Comparison of ENCODE assay signal across 9 cellular contexts in genomic region chr6:11429577-11429976, GRCh38.
DNase-seq lines count a peak whose midpoint lies in the region; ATAC-seq, FAIRE-seq and TF ChIP-seq lines count a peak whose summit lies in the region.
"Had no signal": no experiment of that assay in that cellular context is flagged by ENCODE, and none has a peak within 500 bp of the region (broad histone marks: within the 10 kb centered on the region; RNA-seq: fewer than 3 reads in every experiment).

No MANE protein-coding gene starts in this region.

- no peak overlapping the region for H3K18ac ChIP-seq in H1 (ENCODE audit: extremely low read depth, low read length)

- CTCF ChIA-PET in H1 (lab: Charles Lee; ENCODE audit: partially characterized antibody) = no interaction called here

- TF ChIP-seq EP300 in H1 (IDR thresholded peaks at IDR 0.05; ENCODE audit: borderline replicate concordance in 1 of 2, low read depth in 2 of 2, low read length in 2 of 2) = no peak

- no peak overlapping the region for H3K14ac ChIP-seq in H1 (ENCODE audit: insufficient read length)

- TF ChIP-seq POLR2A in H1 (IDR thresholded peaks at IDR 0.05; ENCODE audit: control extremely low read depth in 1 of 2, low read depth in 2 of 2, low read length in 2 of 2) = no peak
- no peak for TF ChIP-seq POLR2A in thyroid gland (IDR thresholded peaks at IDR 0.05)

- no peak overlapping the region for H3K4ac ChIP-seq in H1 (replicated peaks; ENCODE audit: insufficient read length, low read depth, low read length)

- H3K23me2 ChIP-seq in H1 (ENCODE audit: low read depth, low read length) = peaks cover 5% of the 10 kb centered on the region; the same call in 1 of the 2 replicates

- no peak overlapping the region for H2BK20ac ChIP-seq in H1 (ENCODE audit: low read length)

- H3K4me1 ChIP-seq in HUES48 (ENCODE audit: control insufficient read depth, insufficient read depth, low read length) (peaks cover 24% of the 10 kb centered on the region), H1 (replicated peaks in 1 of 4; ENCODE audit: control insufficient read depth in 3 of 4, insufficient read depth in 4 of 4, low read length in 3 of 4) (peaks cover 0 to 19% (median 7%) of the 10 kb centered on the region in 4 experiments; a peak in 3 of 7 replicates), thyroid gland (peaks cover 70 to 89% of the 10 kb centered on the region in 2 donors), heart right ventricle (peaks cover 3 to 74% (median 61%) of the 10 kb centered on the region in 9 donors)
- H3K4me1 ChIP-seq: BE2C had no signal

- H4K5ac ChIP-seq in H1 (ENCODE audit: insufficient read length, low read depth, low read length) = no peak overlapping the region

- H2BK120ac ChIP-seq in H1 (replicated peaks; ENCODE audit: low read depth, low read length) = no peak overlapping the region

- no peaks in the 10 kb centered on the region for H3K36me3 Mint-ChIP-seq in activated T-cell treated with anti-CD3 and anti-CD28 coated beads, Interleukin-2, amount 50 U/mL, for 24 hours (ENCODE audit: low read depth)

- WGBS in H1 (ENCODE audit: extremely low coverage in 1 of 2, insufficient coverage in 1 of 2, insufficient read length in 1 of 2, insufficient replicate concordance in 2 of 2, low coverage in 1 of 2, low lambda C conversion rate in 2 of 2, missing lambda C conversion rate in 1 of 2), 2 experiments = 69% methylated on average over 2 of the region's 2 CpGs; no CpG with 5 or more reads in 1 of the 2 experiments
- 67 to 81% methylated on average over 2 of the region's 2 CpGs for WGBS in thyroid gland, 2 donors
- 76 to 84% methylated on average over 2 of the region's 2 CpGs for WGBS in heart right ventricle, 2 donors

- no peak for TF ChIP-seq CTCF in H1 (IDR thresholded peaks at IDR 0.05; ENCODE audit: control extremely low read depth in 1 of 3, insufficient read depth in 1 of 3, low read depth in 1 of 3, low read length in 3 of 3)
- no peak for TF ChIP-seq CTCF in thyroid gland (IDR thresholded peaks at IDR 0.05)
- no peak for TF ChIP-seq CTCF in heart right ventricle (IDR thresholded peaks at IDR 0.05)

- peaks cover 39% of the 10 kb centered on the region for H3K4me1 Mint-ChIP-seq in activated T-cell treated with anti-CD3 and anti-CD28 coated beads, Interleukin-2, amount 50 U/mL, for 24 hours (ENCODE audit: low read depth)

- no peak overlapping the region for H4K91ac ChIP-seq in H1 (replicated peaks; ENCODE audit: insufficient read length, low read length)

- H3K79me2 ChIP-seq in H1 (ENCODE audit: control insufficient read depth in 1 of 2, insufficient read depth in 2 of 2, low read length in 2 of 2) = no peaks in the 10 kb centered on the region

- no peak overlapping the region for H3K56ac ChIP-seq in H1 (replicated peaks; ENCODE audit: insufficient read length, low read depth, low read length)

- no peak overlapping the region for H3K4me2 ChIP-seq in H1 (ENCODE audit: insufficient read depth in 1 of 2, low read depth in 2 of 2, low read length in 2 of 2)

- H2BK5ac ChIP-seq in H1 (ENCODE audit: low read depth, low read length) = no peak overlapping the region

- no peak overlapping the region for H2BK12ac ChIP-seq in H1 (ENCODE audit: low read depth, low read length)

- no peak for FAIRE-seq in H1 (lab: Jason Lieb, UNC)

- no peak overlapping the region for H4K8ac ChIP-seq in H1 (ENCODE audit: extremely low read depth, insufficient read depth, low read length)

- H4K20me1 ChIP-seq in H1 (replicated peaks in 1 of 2; ENCODE audit: control insufficient read depth in 1 of 2, insufficient read depth in 2 of 2, low read length in 2 of 2) = peaks cover 0 to 5% of the 10 kb centered on the region in 2 experiments

- no peak overlapping the region for H3K4me3 Mint-ChIP-seq in activated T-cell treated with anti-CD3 and anti-CD28 coated beads, Interleukin-2, amount 50 U/mL, for 24 hours

- H3K27ac ChIP-seq in HUES48 (ENCODE audit: low read depth, low read length) (peak overlapping the region; percentile 69), H1 (ENCODE audit: low read depth, low read length) (no peak overlapping the region), thyroid gland (peak overlapping the region; percentile 67 to 93 (median 92)), heart right ventricle (peak overlapping the region in 3 of 10 donors; percentile 55 to 72 (median 60))

- H3K9ac ChIP-seq in HUES48 (ENCODE audit: low read depth, low read length) (no peak overlapping the region), H1 (replicated peaks in 1 of 4; ENCODE audit: extremely low read depth in 1 of 4, low read depth in 3 of 4, low read length in 3 of 4) (no peak overlapping the region)

- ATAC-seq in left lobe of liver (no peak), heart right ventricle (no peak)

- H3K27me3 ChIP-seq in HUES48 (ENCODE audit: control insufficient read depth, insufficient read depth, low read length) (no peaks in the 10 kb centered on the region), H1 (replicated peaks in 1 of 4; ENCODE audit: control insufficient read depth in 3 of 4, extremely low read depth in 1 of 4, insufficient read depth in 3 of 4, low read length in 3 of 4) (no peaks in the 10 kb centered on the region), thyroid gland (no peaks in the 10 kb centered on the region), heart right ventricle (no peaks in the 10 kb centered on the region)
- H3K27me3 ChIP-seq: BE2C had no signal

- no peaks in the 10 kb centered on the region for H3K9me3 Mint-ChIP-seq in activated T-cell treated with anti-CD3 and anti-CD28 coated beads, Interleukin-2, amount 50 U/mL, for 24 hours

- no peak for DNase-seq in activated T-cell treated with anti-CD3 and anti-CD28 coated beads, Interleukin-2, amount 50 U/mL, for 24 hours
- DNase-seq in activated T-cell treated with anti-CD3 and anti-CD28 coated beads for 4 hours (no peak), H1 (ENCODE audit: low read depth in 1 of 2, low spot score in 2 of 2) (no peak), thyroid gland (peak in 1 of 2 donors; percentile 41), left lobe of liver (ENCODE audit: low spot score) (no peak), heart right ventricle (no peak), HUDEP-2 (lab: John Stamatoyannopoulos, UW; ENCODE audit: unreplicated experiment in 76 of 76) (no peak)
- DNase-seq: BE2C had no signal

- H3K27me3 Mint-ChIP-seq in activated T-cell treated with anti-CD3 and anti-CD28 coated beads, Interleukin-2, amount 50 U/mL, for 24 hours = no peaks in the 10 kb centered on the region

- H2AFZ ChIP-seq in H1 (ENCODE audit: low read length) = no peak overlapping the region

- no peak overlapping the region for H3K4me3 ChIP-seq in HUES48 (ENCODE audit: low read depth, low read length)
- H3K4me3 ChIP-seq in H1 (ENCODE audit: extremely low read depth in 1 of 4, insufficient read depth in 2 of 4, low read depth in 3 of 4, low read length in 4 of 4) = no peak overlapping the region
- no peak overlapping the region for H3K4me3 ChIP-seq in thyroid gland (replicated peaks in 1 of 3)
- H3K4me3 ChIP-seq in heart right ventricle = no peak overlapping the region

- H3K79me1 ChIP-seq in H1 (ENCODE audit: low read depth, low read length) = 0 out of 2 replicates have a peak, but pooled peaks cover 2% of the 10 kb centered on the region

- no peak overlapping the region for H2BK15ac ChIP-seq in H1 (ENCODE audit: low read length)

- H3K9me3 ChIP-seq in HUES48 (ENCODE audit: control insufficient read depth, insufficient read depth, low read length) (no peaks in the 10 kb centered on the region), H1 (ENCODE audit: insufficient read depth in 2 of 2, low read depth in 1 of 2, low read length in 1 of 2) (no peaks in the 10 kb centered on the region), thyroid gland (no peaks in the 10 kb centered on the region), heart right ventricle (no peaks in the 10 kb centered on the region)
- H3K9me3 ChIP-seq: BE2C had no signal

- no peak for TF ChIP-seq RAD21 in H1 (IDR thresholded peaks at IDR 0.05 in 1 of 2, conservative IDR thresholded peaks at IDR 0.05 in 1 of 2; ENCODE audit: low read depth in 2 of 2, low read length in 2 of 2)

- no peak overlapping the region for H3K23ac ChIP-seq in H1 (ENCODE audit: insufficient read length)

- H2AK5ac ChIP-seq in H1 (ENCODE audit: low read depth, low read length) = no peak overlapping the region

- intact Hi-C loops in thyroid gland (cut with DNase I) = no loop called here
- intact Hi-C loops in heart right ventricle (cut with DNase I) = loop anchor here in 1 of 10 donors (5.0 kb wide), 1 partner anchor 62 kb away; no protein-coding TSS in a partner anchor

- POLR2A ChIA-PET in H1 (lab: Charles Lee; ENCODE audit: partially characterized antibody) = no interaction called here

- H3K27ac Mint-ChIP-seq in activated T-cell treated with anti-CD3 and anti-CD28 coated beads, Interleukin-2, amount 50 U/mL, for 24 hours = peak overlapping the region; percentile 13

- H3K36me3 ChIP-seq in HUES48 (ENCODE audit: control insufficient read depth, insufficient read depth, low read length) (no peaks in the 10 kb centered on the region), H1 (ENCODE audit: control insufficient read depth in 2 of 4, insufficient read depth in 4 of 4, low read length in 3 of 4) (no peaks in the 10 kb centered on the region), thyroid gland (no peaks in the 10 kb centered on the region), heart right ventricle (no peaks in the 10 kb centered on the region)
- H3K36me3 ChIP-seq: BE2C had no signal

TF ChIP-seq in H1, 55 proteins besides CTCF, POLR2A, EP300 and RAD21:
- 0 out of 2 replicates have a peak, but pooled peaks have one; percentile 28 for TF ChIP-seq JUN (IDR thresholded peaks at IDR 0.05; ENCODE audit: low read depth, low read length)
- no peak for TF ChIP-seq YY1 (IDR thresholded peaks at IDR 0.05; ENCODE audit: low read depth, low read length)
